ENCODE assay signal across 11 cellular contexts in genomic region chr17:77783991-77784820, GRCh38.
DNase-seq lines count a peak whose midpoint lies in the region; ATAC-seq, FAIRE-seq and TF ChIP-seq lines count a peak whose summit lies in the region.
"Had no signal": no experiment of that assay in that cellular context is flagged by ENCODE, and none has a peak within 500 bp of the region (broad histone marks: within the 10 kb centered on the region; RNA-seq: fewer than 3 reads in every experiment).

No MANE protein-coding gene starts in this region.

- H2BK5ac ChIP-seq in H1 (ENCODE audit: low read depth, low read length): no peak overlapping the region; the same call in 1 of the 2 replicates

- peak overlapping the region; percentile 32; the same call in 1 of the 2 replicates for H2BK12ac ChIP-seq in H1 (ENCODE audit: low read depth, low read length)

- no peak for ATAC-seq in HG02642 (IDR thresholded peaks at IDR 0.05; ENCODE audit: poor library complexity, unreplicated experiment)
- ATAC-seq: Panc1 had no signal

- TF ChIP-seq POLR2A in H1 (IDR thresholded peaks at IDR 0.05; ENCODE audit: control extremely low read depth in 1 of 2, low read depth in 2 of 2, low read length in 2 of 2): no peak

- no peaks in the 10 kb centered on the region for H3K9me3 ChIP-seq in MM.1S (replicated peaks; ENCODE audit: insufficient read depth, low read length)
- no peaks in the 10 kb centered on the region; a peak in 1 of 4 replicates for H3K9me3 ChIP-seq in H1 (ENCODE audit: insufficient read depth in 2 of 2, low read depth in 1 of 2, low read length in 1 of 2)
- H3K9me3 ChIP-seq in tibial artery: no peaks in the 10 kb centered on the region
- H3K9me3 ChIP-seq: Caco-2 had no signal

- H3K4ac ChIP-seq in H1 (replicated peaks; ENCODE audit: insufficient read length, low read depth, low read length): no peak overlapping the region

- H4K91ac ChIP-seq in H1 (replicated peaks; ENCODE audit: insufficient read length, low read length): no peak overlapping the region

- POLR2A ChIA-PET in H1 (lab: Charles Lee; ENCODE audit: partially characterized antibody): interaction anchor here (1.3 kb wide), 1 partner anchor 35 kb away, joined by 3 read pairs; no protein-coding TSS in a partner anchor

- intact Hi-C loops in tibial artery (cut with DNase I; ENCODE audit: low total_unique reads): no loop called here

- no peak overlapping the region for H2BK120ac ChIP-seq in H1 (replicated peaks; ENCODE audit: low read depth, low read length)

- 91% methylated on average over 20 of the region's 20 CpGs; no CpG with 5 or more reads in 1 of the 2 experiments for WGBS in H1 (ENCODE audit: extremely low coverage in 1 of 2, insufficient coverage in 1 of 2, insufficient read length in 1 of 2, insufficient replicate concordance in 2 of 2, low coverage in 1 of 2, low lambda C conversion rate in 2 of 2, missing lambda C conversion rate in 1 of 2), 2 experiments

- peak overlapping the region; percentile 25; the same call in 1 of the 2 replicates for H3K4me2 ChIP-seq in MM.1S (ENCODE audit: low read depth, low read length)
- no peak overlapping the region for H3K4me2 ChIP-seq in H1 (ENCODE audit: insufficient read depth in 1 of 2, low read depth in 2 of 2, low read length in 2 of 2)
- H3K4me2 ChIP-seq: smooth muscle cell had no signal

- no peak overlapping the region for H3K4me3 ChIP-seq in MM.1S (ENCODE audit: low read length)
- H3K4me3 ChIP-seq in H1 (ENCODE audit: extremely low read depth in 1 of 4, insufficient read depth in 2 of 4, low read depth in 3 of 4, low read length in 4 of 4): no peak overlapping the region
- no peak overlapping the region for H3K4me3 ChIP-seq in tibial artery
- H3K4me3 ChIP-seq: smooth muscle cell had no signal

- no peak overlapping the region for H4K5ac ChIP-seq in H1 (ENCODE audit: insufficient read length, low read depth, low read length)

- H3K14ac ChIP-seq in H1 (ENCODE audit: insufficient read length): no peak overlapping the region

- no peak for TF ChIP-seq EP300 in H1 (IDR thresholded peaks at IDR 0.05; ENCODE audit: borderline replicate concordance in 1 of 2, low read depth in 2 of 2, low read length in 2 of 2)

- no peak overlapping the region; the same call in 1 of the 2 replicates for H2AK5ac ChIP-seq in H1 (ENCODE audit: low read depth, low read length)

- no peak for FAIRE-seq in H1 (lab: Jason Lieb, UNC)

- no peaks in the 10 kb centered on the region for H3K79me2 ChIP-seq in MM.1S (ENCODE audit: low read length)
- no peaks in the 10 kb centered on the region for H3K79me2 ChIP-seq in H1 (ENCODE audit: control insufficient read depth in 1 of 2, insufficient read depth in 2 of 2, low read length in 2 of 2)

- no peak overlapping the region for H2BK15ac ChIP-seq in H1 (ENCODE audit: low read length)

- no peak overlapping the region for H4K8ac ChIP-seq in H1 (ENCODE audit: extremely low read depth, insufficient read depth, low read length)

- no peak overlapping the region for H2AFZ ChIP-seq in MM.1S (ENCODE audit: low read length)
- H2AFZ ChIP-seq in H1 (ENCODE audit: low read length): no peak overlapping the region

- H3K9ac ChIP-seq in MM.1S (ENCODE audit: low read length) (no peak overlapping the region), H1 (replicated peaks in 1 of 4; ENCODE audit: extremely low read depth in 1 of 4, low read depth in 3 of 4, low read length in 3 of 4) (no peak overlapping the region)

- H4K20me1 ChIP-seq in MM.1S (ENCODE audit: insufficient read depth, low read length): no peaks in the 10 kb centered on the region
- peaks cover 7 to 8% of the 10 kb centered on the region in 2 experiments for H4K20me1 ChIP-seq in H1 (replicated peaks in 1 of 2; ENCODE audit: control insufficient read depth in 1 of 2, insufficient read depth in 2 of 2, low read length in 2 of 2)

- H3K4me1 ChIP-seq in MM.1S (ENCODE audit: low read length): peaks cover 11% of the 10 kb centered on the region; the same call in 1 of the 2 replicates
- H3K4me1 ChIP-seq in H1 (replicated peaks in 1 of 4; ENCODE audit: control insufficient read depth in 3 of 4, insufficient read depth in 4 of 4, low read length in 3 of 4): peaks cover 13 to 45% (median 27%) of the 10 kb centered on the region in 4 experiments
- H3K4me1 ChIP-seq in tibial artery: peaks cover 10 to 31% (median 21%) of the 10 kb centered on the region in 4 donors
- H3K4me1 ChIP-seq: Caco-2 had no signal

- DNase-seq in MM.1S (peak; percentile 87), H1 (ENCODE audit: low read depth in 1 of 2, low spot score in 2 of 2) (no peak), NCI-H2107 treated with DMSO at 0.1 percent for 48 hours (lab: John Stamatoyannopoulos, UW; ENCODE audit: unreplicated experiment) (no peak), C1 segment of cervical spinal cord (lab: John Stamatoyannopoulos, UW) (no peak), tibial artery (no peak)
- DNase-seq in activated CD8-positive, alpha-beta memory T cell treated with anti-CD3 and anti-CD28 coated beads, Interleukin-2, amount 50 U/mL, for 1 hour (ENCODE audit: extremely low read depth): peak; percentile 46
- DNase-seq in stimulated activated CD8-positive, alpha-beta memory T cell treated with anti-CD3 and anti-CD28 coated beads, Interleukin-4, amount 100 ng/mL, for 1 hour (ENCODE audit: low read depth in 2 of 2, low spot score in 1 of 2): peak; percentile 34 to 49
- DNase-seq: Caco-2 had no signal

- no peak for TF ChIP-seq RAD21 in H1 (IDR thresholded peaks at IDR 0.05 in 1 of 2, conservative IDR thresholded peaks at IDR 0.05 in 1 of 2; ENCODE audit: low read depth in 2 of 2, low read length in 2 of 2)

- peaks cover 3% of the 10 kb centered on the region; the same call in 1 of the 2 replicates for H3K23me2 ChIP-seq in H1 (ENCODE audit: low read depth, low read length)

- H2BK20ac ChIP-seq in H1 (ENCODE audit: low read length): peak overlapping the region; percentile 10; the same call in 1 of the 2 replicates

- H3K27ac ChIP-seq in MM.1S (ENCODE audit: low read length): no peak overlapping the region; the same call in 1 of the 2 replicates
- H3K27ac ChIP-seq in H1 (ENCODE audit: low read depth, low read length): no peak overlapping the region
- H3K27ac ChIP-seq in tibial artery: no peak overlapping the region

- no peak overlapping the region for H3K56ac ChIP-seq in H1 (replicated peaks; ENCODE audit: insufficient read length, low read depth, low read length)

- peaks cover 44% of the 10 kb centered on the region for H3K27me3 ChIP-seq in MM.1S (replicated peaks; ENCODE audit: insufficient read depth, low read length)
- peaks cover 63 to 90% (median 82%) of the 10 kb centered on the region in 4 experiments for H3K27me3 ChIP-seq in H1 (replicated peaks in 1 of 4; ENCODE audit: control insufficient read depth in 3 of 4, extremely low read depth in 1 of 4, insufficient read depth in 3 of 4, low read length in 3 of 4)
- H3K27me3 ChIP-seq in tibial artery: no peaks in the 10 kb centered on the region

- no peaks in the 10 kb centered on the region for H3K36me3 ChIP-seq in MM.1S (replicated peaks; ENCODE audit: insufficient read depth, low read length)
- no peaks in the 10 kb centered on the region for H3K36me3 ChIP-seq in H1 (ENCODE audit: control insufficient read depth in 2 of 4, insufficient read depth in 4 of 4, low read length in 3 of 4)
- H3K36me3 ChIP-seq in tibial artery: no peaks in the 10 kb centered on the region

- no peak overlapping the region for H3K18ac ChIP-seq in H1 (ENCODE audit: extremely low read depth, low read length)

- H3K23ac ChIP-seq in H1 (ENCODE audit: insufficient read length): no peak overlapping the region

- CTCF ChIA-PET in H1 (lab: Charles Lee; ENCODE audit: partially characterized antibody): interaction anchor here (0.8 to 1.7 kb wide), 6 partner anchors 13 to 278 kb away, joined by 3 to 5 read pairs (median 4); no protein-coding TSS in a partner anchor

- H3K9me2 ChIP-seq in MM.1S (replicated peaks; ENCODE audit: insufficient read depth, low read length): no peaks in the 10 kb centered on the region

- H3K79me1 ChIP-seq in H1 (ENCODE audit: low read depth, low read length): no peaks in the 10 kb centered on the region

- TF ChIP-seq CTCF in MM.1S (IDR thresholded peaks at IDR 0.05; ENCODE audit: low read length) (no peak), H1 (IDR thresholded peaks at IDR 0.05; ENCODE audit: control extremely low read depth in 1 of 3, insufficient read depth in 1 of 3, low read depth in 1 of 3, low read length in 3 of 3) (no peak), tibial artery (IDR thresholded peaks at IDR 0.05) (no peak)

- H3F3A ChIP-seq in MM.1S (ENCODE audit: insufficient read depth, low read length): no peaks in the 10 kb centered on the region

TF ChIP-seq in H1, 55 proteins besides CTCF, POLR2A, EP300 and RAD21:
- no peak for TF ChIP-seq NRF1 (IDR thresholded peaks at IDR 0.05; ENCODE audit: low read depth, low read length)
- no peak for TF ChIP-seq MAFK (IDR thresholded peaks at IDR 0.05; ENCODE audit: low read depth, low read length)
- no peak for TF ChIP-seq RNF2 (IDR thresholded peaks at IDR 0.05; ENCODE audit: borderline replicate concordance, low read depth, low read length, missing control alignments, poor library complexity, severe bottlenecking)
- no peak for TF ChIP-seq SP1 (IDR thresholded peaks at IDR 0.05; ENCODE audit: low read depth, low read length)
- no peak for TF ChIP-seq TBP (IDR thresholded peaks at IDR 0.05; ENCODE audit: low read depth, low read length)
- no peak for TF ChIP-seq SIRT6 (IDR thresholded peaks at IDR 0.05; ENCODE audit: low read length)
- no peak for TF ChIP-seq SAP30 (IDR thresholded peaks at IDR 0.05; ENCODE audit: insufficient read depth, insufficient replicate concordance, low read length)
- TF ChIP-seq SUZ12 (IDR thresholded peaks at IDR 0.05; ENCODE audit: low read length): no peak
- no peak for TF ChIP-seq TAF1 (IDR thresholded peaks at IDR 0.05; ENCODE audit: low read depth, low read length)
- TF ChIP-seq SIX5 (IDR thresholded peaks at IDR 0.05; ENCODE audit: low read depth, low read length): no peak
- TF ChIP-seq GTF2F1 (IDR thresholded peaks at IDR 0.05; ENCODE audit: borderline replicate concordance, low read depth, low read length): no peak
- no peak for TF ChIP-seq BACH1 (IDR thresholded peaks at IDR 0.05; ENCODE audit: low read length)
- no peak for TF ChIP-seq RBBP5 (IDR thresholded peaks at IDR 0.05; ENCODE audit: borderline replicate concordance, low read depth, low read length)
- TF ChIP-seq TCF12 (IDR thresholded peaks at IDR 0.05; ENCODE audit: low read depth, low read length): no peak
- no peak for TF ChIP-seq JUN (IDR thresholded peaks at IDR 0.05; ENCODE audit: low read depth, low read length)
- TF ChIP-seq POLR2AphosphoS5 (IDR thresholded peaks at IDR 0.05; ENCODE audit: low read depth, low read length): no peak
- no peak for TF ChIP-seq CEBPB (IDR thresholded peaks at IDR 0.05; ENCODE audit: low read depth, low read length)
- TF ChIP-seq BRCA1 (IDR thresholded peaks at IDR 0.05; ENCODE audit: low read depth, low read length): no peak
- TF ChIP-seq CHD2 (IDR thresholded peaks at IDR 0.05; ENCODE audit: low read length): no peak
TF ChIP-seq in H1: peak in this region for 0.

Comparison
In these comparisons a context has a peak if more than half of its experiments do, and no peak if none do; other contexts are left out.
1. DNase-seq: peak in MM.1S (single experiment), activated CD8-positive, alpha-beta memory T cell treated with anti-CD3 and anti-CD28 coated beads, Interleukin-2, amount 50 U/mL, for 1 hour (single experiment) and stimulated activated CD8-positive, alpha-beta memory T cell treated with anti-CD3 and anti-CD28 coated beads, Interleukin-4, amount 100 ng/mL, for 1 hour (2 of 2); none in H1 (0 of 2), NCI-H2107 treated with DMSO at 0.1 percent for 48 hours (single experiment), C1 segment of cervical spinal cord (0 of 14) and tibial artery (0 of 2).